In genomic region chr18:43751203-43751602, GRCh38 we compare ENCODE assay signal across 19 cellular contexts.
A peak's percentile ranks its signal among the peaks of the same experiment; 100 is the strongest.
DNase-seq lines count a peak whose midpoint lies in the region; ATAC-seq and TF ChIP-seq lines count a peak whose summit lies in the region.
"Had no signal": no experiment of that assay in that cellular context is flagged by ENCODE, and none has a peak within 500 bp of the region (broad histone marks: within the 10 kb centered on the region; RNA-seq: fewer than 3 reads in every experiment).

No MANE protein-coding gene starts in this region.

- BruUV-seq in MCF 10A (replicated peaks; lab: Mats Ljungman, UMichigan), result no TSS peak

- intact Hi-C loops in MCF 10A (cut with micrococcal nuclease) (no loop called here), breast epithelium (cut with DNase I; ENCODE audit: low total_unique reads) (no loop called here), head of caudate nucleus (cut with DNase I) (no loop called here)

- TF ChIP-seq CTCF in MCF 10A (IDR thresholded peaks at IDR 0.05; ENCODE audit: unreplicated experiment), result no peak
- TF ChIP-seq CTCF in breast epithelium (IDR thresholded peaks at IDR 0.05), result no peak

- no peaks in the 10 kb centered on the region for H3K4me1 Mint-ChIP-seq in MCF 10A (ENCODE audit: insufficient read depth, unreplicated experiment)
- H3K4me1 Mint-ChIP-seq: CD14-positive monocyte had no signal

- H3K4me3 ChIP-seq in breast epithelium, result no peak overlapping the region

- ATAC-seq in HG03565 (IDR thresholded peaks at IDR 0.05; ENCODE audit: unreplicated experiment), result no peak

- H3K36me3 ChIP-seq in breast epithelium, result no peaks in the 10 kb centered on the region

- H3K36me3 Mint-ChIP-seq in MCF 10A (ENCODE audit: insufficient read depth, unreplicated experiment), result no peaks in the 10 kb centered on the region
- H3K36me3 Mint-ChIP-seq: CD14-positive monocyte had no signal

- H3K27me3 Mint-ChIP-seq in MCF 10A (ENCODE audit: insufficient read depth, unreplicated experiment), result no peaks in the 10 kb centered on the region

- H3K27me3 ChIP-seq in breast epithelium, result no peaks in the 10 kb centered on the region

- no peaks in the 10 kb centered on the region for H3K4me1 ChIP-seq in breast epithelium
- H3K4me1 ChIP-seq: Caco-2 had no signal

- DNase-seq in MCF 10A (ENCODE audit: unreplicated experiment) (peak; percentile 4), breast epithelium (ENCODE audit: low spot score in 2 of 2) (no peak), amniotic epithelial cell (ENCODE audit: low read depth) (peak; percentile 3), fibroblast of peridontal ligament (ENCODE audit: extremely low read depth) (peak; percentile 57), stromal cell of bone marrow (ENCODE audit: low read depth) (peak; percentile 33), head of caudate nucleus (no peak), NCI-H1694 (lab: John Stamatoyannopoulos, UW) (no peak)
- DNase-seq: Caco-2, GDM1, GOT3, HFFc6, KG1, MM.1S, NCI-H1105, NCI-H1930, NCI-H2171 treated with DMSO at 0.1 percent for 48 hours, NCI-H524 had no signal

- H3K27ac Mint-ChIP-seq in MCF 10A (ENCODE audit: low read depth, unreplicated experiment), result no peak overlapping the region
- H3K27ac Mint-ChIP-seq: CD14-positive monocyte, HFFc6 had no signal

- H3K4me3 Mint-ChIP-seq in MCF 10A (ENCODE audit: unreplicated experiment), result no peak overlapping the region
- H3K4me3 Mint-ChIP-seq: CD14-positive monocyte, HFFc6 had no signal

- H3K27ac ChIP-seq in breast epithelium, result no peak overlapping the region

- H3K9me3 Mint-ChIP-seq in MCF 10A (ENCODE audit: unreplicated experiment), result peaks cover 6% of the 10 kb centered on the region

- CTCF ChIA-PET in MCF 10A (lab: Yijun Ruan, JAX), result no interaction called here

- peaks cover 0 to 28% of the 10 kb centered on the region in 2 donors for H3K9me3 ChIP-seq in breast epithelium
- H3K9me3 ChIP-seq: Caco-2 had no signal

- POLR2A ChIA-PET in MCF 10A (lab: Yijun Ruan, JAX), result no interaction called here

- TF ChIP-seq POLR2A in breast epithelium (IDR thresholded peaks at IDR 0.05), result no peak

Comparison
In these comparisons a context has a peak if more than half of its experiments do, and no peak if none do; other contexts are left out.
1. DNase-seq: peak in MCF 10A (single experiment), amniotic epithelial cell (single experiment), fibroblast of peridontal ligament (single experiment) and stromal cell of bone marrow (single experiment); none in breast epithelium (0 of 2), head of caudate nucleus (0 of 42) and NCI-H1694 (single experiment).